ENCODE assay signal across 17 cellular contexts in the genomic region with DNA sequence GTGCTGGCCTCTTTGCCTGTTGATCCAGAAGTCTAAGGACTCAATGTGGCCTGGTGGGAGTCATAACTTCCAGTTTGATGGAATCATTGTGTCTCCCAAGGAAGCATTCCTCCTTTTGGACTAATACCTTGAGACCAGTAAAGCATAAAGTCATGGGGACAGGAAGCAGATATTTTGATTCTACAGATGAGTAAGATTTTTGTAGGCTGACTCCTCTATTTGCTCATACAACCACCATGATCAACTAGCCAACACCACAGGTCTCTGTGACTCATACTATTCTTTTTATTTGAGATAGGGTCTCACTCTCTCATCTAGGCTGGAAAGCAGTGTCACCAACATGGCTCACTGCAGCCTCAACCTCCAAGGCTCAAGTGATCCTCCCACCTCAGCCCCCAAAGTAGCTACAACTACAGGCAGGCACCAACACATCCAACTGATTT. TPM values are rescaled to one million over a fixed set of nuclear protein-coding genes. Genes with fewer than 3 reads are reported as not detected.
A peak's percentile ranks its signal among the peaks of the same experiment; 100 is the strongest.
DNase-seq lines count a peak whose midpoint lies in the region; ATAC-seq lines count a peak whose summit lies in the region.
"Had no signal": no experiment of that assay in that cellular context is flagged by ENCODE, and none has a peak within 500 bp of the region (broad histone marks: within the 10 kb centered on the region; RNA-seq: fewer than 3 reads in every experiment).

No MANE protein-coding gene starts in this region.

- POLR2A ChIA-PET in activated CD4-positive, alpha-beta T cell treated with anti-CD3 and anti-CD28 coated beads for 36 hours (lab: Charles Lee), result no interaction called here

- intact Hi-C loops in activated CD4-positive, alpha-beta T cell treated with anti-CD3 and anti-CD28 coated beads for 36 hours (cut with DNase I, micrococcal nuclease), result loop anchor here (5.0 to 10.0 kb wide), 5 partner anchors 323 to 988 kb away; partner anchors contain the start of genes NLRC5 (in 1 of the 2), PSME3IP1 (in 1 of the 2) and RSPRY1 (in 1 of the 2)

- H3K36me3 ChIP-seq in adipocyte (ENCODE audit: control insufficient read depth, insufficient read depth, low read length, severe bottlenecking), result no peaks in the 10 kb centered on the region

- no peak overlapping the region for H3K4me3 ChIP-seq in adipocyte (ENCODE audit: low read length)
- H3K4me3 ChIP-seq: skin epidermis had no signal

- H3K4me3 Mint-ChIP-seq in activated CD4-positive, alpha-beta T cell treated with anti-CD3 and anti-CD28 coated beads for 36 hours, result peak overlapping the region; percentile 35
- H3K4me3 Mint-ChIP-seq: immature natural killer cell had no signal

- H3K4me1 Mint-ChIP-seq in activated CD4-positive, alpha-beta T cell treated with anti-CD3 and anti-CD28 coated beads for 36 hours, result peaks cover 70% of the 10 kb centered on the region

- no peaks in the 10 kb centered on the region for H3K9me3 Mint-ChIP-seq in activated CD4-positive, alpha-beta T cell treated with anti-CD3 and anti-CD28 coated beads for 36 hours (ENCODE audit: low read depth)
- H3K9me3 Mint-ChIP-seq: immature natural killer cell had no signal

- peaks cover 40% of the 10 kb centered on the region for H3K4me1 ChIP-seq in adipocyte (ENCODE audit: control insufficient read depth, insufficient read depth, low read length)

- H3K27ac Mint-ChIP-seq in activated CD4-positive, alpha-beta T cell treated with anti-CD3 and anti-CD28 coated beads for 36 hours, result peak overlapping the region; percentile 80

- peaks cover 11% of the 10 kb centered on the region for H3K27me3 Mint-ChIP-seq in activated CD4-positive, alpha-beta T cell treated with anti-CD3 and anti-CD28 coated beads for 36 hours

- no peak overlapping the region for H3K9ac ChIP-seq in adipocyte (ENCODE audit: low read length)

- CTCF ChIA-PET in activated CD4-positive, alpha-beta T cell treated with anti-CD3 and anti-CD28 coated beads for 36 hours (lab: Charles Lee), result interaction anchor here (0.7 to 1.6 kb wide), 3 partner anchors 9 to 16 kb away, joined by 4 read pairs; partner anchors contain the start of gene MT1E

- no peaks in the 10 kb centered on the region for H3K9me3 ChIP-seq in adipocyte (ENCODE audit: control insufficient read depth, low read length)

- ATAC-seq in activated CD4-positive, alpha-beta T cell treated with anti-CD3 and anti-CD28 coated beads for 36 hours, result peak; percentile 63
- no peak for ATAC-seq in GM19452 (IDR thresholded peaks at IDR 0.05; ENCODE audit: unreplicated experiment)

- no peaks in the 10 kb centered on the region for H3K27me3 ChIP-seq in adipocyte (replicated peaks; ENCODE audit: control insufficient read depth, insufficient read depth, low read length)

- no peaks in the 10 kb centered on the region for H3K36me3 Mint-ChIP-seq in activated CD4-positive, alpha-beta T cell treated with anti-CD3 and anti-CD28 coated beads for 36 hours (ENCODE audit: low read depth)
- H3K36me3 Mint-ChIP-seq: immature natural killer cell had no signal

- DNase-seq in activated CD4-positive, alpha-beta T cell treated with anti-CD3 and anti-CD28 coated beads for 36 hours, result peak; percentile 60
- DNase-seq in activated CD4-positive, alpha-beta T cell treated with anti-CD3 and anti-CD28 coated beads, Interleukin-2, amount 50 U/mL, for 1 hour, result no peak
- DNase-seq in HS-5 (ENCODE audit: low read depth) (peak; percentile 83), adipocyte (ENCODE audit: low read depth) (peak; percentile 25), kidney tubule cell (ENCODE audit: low spot score) (peak; percentile 98), NOMO-1 (lab: John Stamatoyannopoulos, UW; ENCODE audit: unreplicated experiment in 2 of 2) (no peak), C1 segment of cervical spinal cord (lab: John Stamatoyannopoulos, UW) (no peak)
- DNase-seq: activated CD4-positive, CD25-positive, alpha-beta regulatory T cell; amniotic stem cell; DMS53; erythroblast; immature natural killer cell; Kasumi-1; NCI-H2227 treated with DMSO at 0.1 percent for 48 hours had no signal

RNA-seq across cellular contexts. Expression of gene MT2A, which starts 6.2 kb away (rescaled TPM):
- total RNA-seq in activated CD4-positive, alpha-beta T cell treated with anti-CD3 and anti-CD28 coated beads for 36 hours, result 100 to 1,000 TPM; 114 to 380 TPM

RNA-seq across cellular contexts. Expression of gene MT1E, which starts 11.0 kb away (rescaled TPM):
- total RNA-seq in activated CD4-positive, alpha-beta T cell treated with anti-CD3 and anti-CD28 coated beads for 36 hours, result 100 to 1,000 TPM in 1 of 2 experiments, 10 to 100 TPM in 1; 61.1 to 108 TPM

RNA-seq across cellular contexts. Expression of gene MT1M, which starts 17.9 kb away (rescaled TPM):
- not detected for total RNA-seq in activated CD4-positive, alpha-beta T cell treated with anti-CD3 and anti-CD28 coated beads for 36 hours

RNA-seq across cellular contexts. Expression of gene MT1A, which starts 23.9 kb away (rescaled TPM):
- 1 to 10 TPM in 1 of 2 experiments, under 1 TPM in 1; 0.74 to 1.1 TPM for total RNA-seq in activated CD4-positive, alpha-beta T cell treated with anti-CD3 and anti-CD28 coated beads for 36 hours
- total RNA-seq: A673 had no signal

RNA-seq across cellular contexts. Expression of gene MT3, which starts 25.2 kb away (rescaled TPM):
- total RNA-seq in activated CD4-positive, alpha-beta T cell treated with anti-CD3 and anti-CD28 coated beads for 36 hours, result 10 to 100 TPM; 10.6 to 27.0 TPM
- total RNA-seq: A673 had no signal

Comparison
In these comparisons a context has a peak if more than half of its experiments do, and no peak if none do; other contexts are left out.
1. DNase-seq: peak in activated CD4-positive, alpha-beta T cell treated with anti-CD3 and anti-CD28 coated beads for 36 hours (single experiment), HS-5 (single experiment), adipocyte (single experiment) and kidney tubule cell (single experiment); none in activated CD4-positive, alpha-beta T cell treated with anti-CD3 and anti-CD28 coated beads, Interleukin-2, amount 50 U/mL, for 1 hour (single experiment), NOMO-1 (0 of 2) and C1 segment of cervical spinal cord (0 of 14).